ENCODE assay signal across 21 cellular contexts in genomic region chr2:234864518-234864917, GRCh38.
DNase-seq lines count a peak whose midpoint lies in the region; ATAC-seq and TF ChIP-seq lines count a peak whose summit lies in the region.
"Had no signal": no experiment of that assay in that cellular context is flagged by ENCODE, and none has a peak within 500 bp of the region (broad histone marks: within the 10 kb centered on the region; RNA-seq: fewer than 3 reads in every experiment).

No MANE protein-coding gene starts in this region.

- peak overlapping the region in 2 of 3 donors; percentile 39 to 79 for H3K27ac ChIP-seq in right lobe of liver
- H3K27ac ChIP-seq: GM23248 had no signal

- peak overlapping the region in 2 of 3 donors; percentile 12 to 39 for H3K4me3 ChIP-seq in right lobe of liver
- no peak overlapping the region for H3K4me3 ChIP-seq in mucosa of descending colon
- H3K4me3 ChIP-seq: GM23248 had no signal

- 30% methylated on average over 3 of the region's 5 CpGs for WGBS in right lobe of liver (ENCODE audit: insufficient coverage, low coverage, low lambda C conversion rate, missing lambda C conversion rate)

- H3K9me3 ChIP-seq in right lobe of liver: no peaks in the 10 kb centered on the region
- H3K9me3 ChIP-seq in mucosa of descending colon: no peaks in the 10 kb centered on the region
- H3K9me3 ChIP-seq: BE2C, SK-N-SH had no signal

- no peaks in the 10 kb centered on the region for H3K27me3 ChIP-seq in right lobe of liver
- H3K27me3 ChIP-seq: BE2C had no signal

- peak; percentile 79 to 89 (median 84) for ATAC-seq in right lobe of liver
- no peak for ATAC-seq in HG02571 (IDR thresholded peaks at IDR 0.05; ENCODE audit: unreplicated experiment)
- no peak for ATAC-seq in mucosa of descending colon
- ATAC-seq: T-helper 17 cell had no signal

- intact Hi-C loops in right lobe of liver (cut with DNase I) (no loop called here), mucosa of descending colon (cut with DNase I, micrococcal nuclease) (no loop called here)

- H3K4me1 ChIP-seq in right lobe of liver (peaks cover 0 to 50% (median 8%) of the 10 kb centered on the region in 4 donors), mucosa of descending colon (ENCODE audit: low read depth) (no peaks in the 10 kb centered on the region)

- H3K36me3 ChIP-seq in right lobe of liver: no peaks in the 10 kb centered on the region
- no peaks in the 10 kb centered on the region for H3K36me3 ChIP-seq in mucosa of descending colon (ENCODE audit: low read depth)
- H3K36me3 ChIP-seq: BE2C had no signal

- DNase-seq in D341Med (ENCODE audit: low spot score): peak; percentile 45
- DNase-seq in NCI-H2171 (lab: John Stamatoyannopoulos, UW): peak; percentile 44
- DNase-seq in astrocyte of the hippocampus (ENCODE audit: low read depth, low spot score): peak; percentile 22
- DNase-seq in right lobe of liver: peak; percentile 56 to 80 (median 79)
- DNase-seq in A172 (ENCODE audit: low spot score): no peak
- no peak for DNase-seq in HK-2 (ENCODE audit: unreplicated experiment)
- DNase-seq in mucosa of descending colon: no peak
- DNase-seq: BE2C, Calu3, DMS53, GM23248, H9, NCI-H1048, NCI-H1417, NCI-H1694, NCI-H2081, NCI-H69, SK-N-SH, SW 1271, T-helper 17 cell had no signal

- TF ChIP-seq POLR2A in right lobe of liver (IDR thresholded peaks at IDR 0.05): peak; percentile 24

- TF ChIP-seq CTCF in right lobe of liver (IDR thresholded peaks at IDR 0.05) (no peak), mucosa of descending colon (IDR thresholded peaks at IDR 0.05) (no peak)

Comparison
In these comparisons a context has a peak if more than half of its experiments do, and no peak if none do; other contexts are left out.
1. DNase-seq: peak in D341Med (single experiment), NCI-H2171 (single experiment), astrocyte of the hippocampus (single experiment) and right lobe of liver (3 of 3); none in A172 (single experiment), HK-2 (single experiment) and mucosa of descending colon (0 of 3).
2. ATAC-seq: peak in right lobe of liver (4 of 4); none in HG02571 (single experiment) and mucosa of descending colon (single experiment).